In the genomic region with DNA sequence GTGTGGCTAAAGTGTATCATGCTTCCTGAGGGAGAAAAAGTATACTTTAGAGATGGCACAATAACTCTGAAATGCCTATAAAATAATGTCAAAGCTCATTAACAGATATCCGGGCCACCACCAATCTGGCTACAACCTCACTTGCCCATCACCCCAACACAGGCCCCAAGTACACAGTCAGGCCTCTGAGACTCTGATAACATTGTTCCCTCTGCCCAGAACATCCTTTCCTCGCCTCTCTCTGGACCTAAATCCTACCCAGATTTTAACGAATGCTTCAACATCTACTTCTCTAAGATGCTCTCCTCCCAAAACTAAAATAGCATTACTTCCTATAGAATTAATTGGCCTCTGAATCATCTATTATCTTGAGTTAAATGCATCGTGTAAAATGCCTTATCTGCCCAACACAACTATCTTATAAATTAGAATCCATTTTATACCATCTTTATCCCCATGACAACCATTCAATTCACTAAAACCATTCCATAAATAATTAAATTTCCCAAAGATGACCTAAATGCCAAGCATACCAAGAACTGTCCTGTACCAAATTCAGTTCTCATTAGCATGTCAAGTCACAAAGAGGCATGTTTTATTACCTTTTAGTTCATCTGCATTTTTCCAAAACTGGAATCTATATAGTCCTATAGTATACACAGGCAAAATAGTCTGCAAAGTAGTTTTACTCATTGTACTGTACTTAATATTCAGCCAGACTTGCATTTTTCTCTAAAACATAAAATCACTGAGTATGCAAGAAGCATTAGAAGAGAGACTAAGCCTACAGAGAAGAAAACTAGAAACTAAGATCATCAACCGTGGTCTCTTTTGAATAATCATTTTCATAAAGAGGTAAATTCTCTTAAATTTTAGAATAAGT, we compare ENCODE assay signal across 18 cellular contexts.
"Had no signal": no experiment of that assay in that cellular context is flagged by ENCODE, and none has a peak within 500 bp of the region (broad histone marks: within the 10 kb centered on the region; RNA-seq: fewer than 3 reads in every experiment).

No MANE protein-coding gene starts in this region.

- H3K9ac ChIP-seq: neural progenitor cell had no signal

- H3K4me1 Mint-ChIP-seq: neural progenitor cell had no signal

- H3K9me3 Mint-ChIP-seq: activated naive CD8-positive, alpha-beta T cell treated with anti-CD3 and anti-CD28 coated beads for 36 hours; neural progenitor cell; T-cell had no signal

- DNase-seq: activated CD4-positive, alpha-beta memory T cell treated with anti-CD3 and anti-CD28 coated beads, Interleukin-2, amount 10 ng/mL, durations not matched to agents 7 days and 5 days; activated CD4-positive, alpha-beta T cell treated with anti-CD3 and anti-CD28 coated beads for 48 hours; activated CD4-positive, CD25-positive, alpha-beta regulatory T cell; activated CD8-positive, alpha-beta memory T cell treated with anti-CD3 and anti-CD28 coated beads, Interleukin-2, amount 50 U/mL, for 48 hours; activated gamma-delta T cell treated with Interleukin-2 at 50 U/mL for 16 hours; activated naive CD8-positive, alpha-beta T cell treated with anti-CD3 and anti-CD28 coated beads for 36 hours; amniotic stem cell; islet precursor cell; stimulated activated CD4-positive, alpha-beta T cell treated with anti-CD3 and anti-CD28 coated beads, Interleukin-2, amount 100 ng/mL, for 24 hours; stimulated activated naive CD8-positive, alpha-beta T cell treated with anti-CD3 and anti-CD28 coated beads, Interleukin-15, Interleukin-2, amounts not matched to agents 100 U/mL and 50 U/mL, for 24 hours; T-cell; T1000; trophoblast cell had no signal

- H3K27ac Mint-ChIP-seq: activated CD4-positive, alpha-beta memory T cell treated with anti-CD3 and anti-CD28 coated beads, Interleukin-2, amount 10 ng/mL, durations not matched to agents 7 days and 5 days; activated naive CD8-positive, alpha-beta T cell treated with anti-CD3 and anti-CD28 coated beads for 36 hours; neural progenitor cell; T-cell had no signal

- H3K36me3 ChIP-seq: neural progenitor cell, prostate gland, right atrium auricular region had no signal

- H3K4me1 ChIP-seq: neural progenitor cell, prostate gland had no signal

- ATAC-seq: stimulated activated naive CD8-positive, alpha-beta T cell treated with anti-CD3 and anti-CD28 coated beads, Interleukin-15, Interleukin-2, amounts not matched to agents 100 U/mL and 50 U/mL, for 24 hours; T-cell had no signal

- H3K4me3 ChIP-seq: lung, neural progenitor cell, prostate gland, right atrium auricular region, vagina had no signal

- H3K9me3 ChIP-seq: prostate gland, right atrium auricular region, vagina had no signal

- H2AFZ ChIP-seq: neural progenitor cell had no signal

- H3K4me3 Mint-ChIP-seq: activated CD4-positive, alpha-beta memory T cell treated with anti-CD3 and anti-CD28 coated beads, Interleukin-2, amount 10 ng/mL, durations not matched to agents 7 days and 5 days; activated naive CD8-positive, alpha-beta T cell treated with anti-CD3 and anti-CD28 coated beads for 36 hours; neural progenitor cell; T-cell had no signal

- H3K27me3 ChIP-seq: neural progenitor cell, right atrium auricular region, vagina had no signal

- H3K4me2 ChIP-seq: neural progenitor cell had no signal

- H3K27me3 Mint-ChIP-seq: activated CD4-positive, alpha-beta memory T cell treated with anti-CD3 and anti-CD28 coated beads, Interleukin-2, amount 10 ng/mL, durations not matched to agents 7 days and 5 days; activated naive CD8-positive, alpha-beta T cell treated with anti-CD3 and anti-CD28 coated beads for 36 hours; T-cell had no signal

- H3K27ac ChIP-seq: neural progenitor cell, prostate gland, right atrium auricular region, vagina had no signal
